In genomic region chr6:33415831-33416230, GRCh38 we compare ENCODE assay signal across 9 cellular contexts. TPM values are rescaled to one million over a fixed set of nuclear protein-coding genes. Genes with fewer than 3 reads are reported as not detected.
A peak's percentile ranks its signal among the peaks of the same experiment; 100 is the strongest.
DNase-seq lines count a peak whose midpoint lies in the region; ATAC-seq and TF ChIP-seq lines count a peak whose summit lies in the region.
"Had no signal": no experiment of that assay in that cellular context is flagged by ENCODE, and none has a peak within 500 bp of the region (broad histone marks: within the 10 kb centered on the region; RNA-seq: fewer than 3 reads in every experiment).

No MANE protein-coding gene starts in this region.

- H3K27me3 ChIP-seq in psoas muscle (ENCODE audit: insufficient read depth in 3 of 3, low read length in 2 of 3), result no peaks in the 10 kb centered on the region

- H3K27me3 Mint-ChIP-seq in activated CD4-positive, alpha-beta T cell treated with anti-CD3 and anti-CD28 coated beads, Interleukin-2, amount 10 ng/mL, durations not matched to agents 7 days and 5 days, result no peaks in the 10 kb centered on the region
- no peaks in the 10 kb centered on the region for H3K27me3 Mint-ChIP-seq in activated CD8-positive, alpha-beta T cell treated with anti-CD3 and anti-CD28 coated beads for 36 hours
- H3K27me3 Mint-ChIP-seq in glutamatergic neuron (ENCODE audit: unreplicated experiment), result peaks cover 24% of the 10 kb centered on the region
- H3K27me3 Mint-ChIP-seq in stimulated activated memory B cell treated with anti-CD40 and anti-IgM and Interleukin-4, amounts not matched to agents 10 μg/mL and 1 μg/mL and 100 μg/mL, for 72 hours, result no peaks in the 10 kb centered on the region

- no peaks in the 10 kb centered on the region for H3K9me3 ChIP-seq in psoas muscle

- H3K36me3 ChIP-seq in psoas muscle (ENCODE audit: insufficient read depth in 1 of 2, low read depth in 1 of 2), result peaks cover 3 to 47% of the 10 kb centered on the region in 2 donors

- WGBS in psoas muscle, 3 donors, result 69 to 72% (median 71%) methylated on average over 9 of the region's 9 CpGs

- no peak for ATAC-seq in activated CD8-positive, alpha-beta T cell treated with anti-CD3 and anti-CD28 coated beads for 36 hours
- no peak for ATAC-seq in stimulated activated memory B cell treated with anti-CD40 and anti-IgM and Interleukin-4, amounts not matched to agents 10 μg/mL and 1 μg/mL and 100 μg/mL, for 72 hours
- no peak for ATAC-seq in psoas muscle

- peaks cover 71% of the 10 kb centered on the region for H3K4me1 Mint-ChIP-seq in activated CD4-positive, alpha-beta T cell treated with anti-CD3 and anti-CD28 coated beads, Interleukin-2, amount 10 ng/mL, durations not matched to agents 7 days and 5 days
- H3K4me1 Mint-ChIP-seq in activated CD8-positive, alpha-beta T cell treated with anti-CD3 and anti-CD28 coated beads for 36 hours (ENCODE audit: low read depth), result peaks cover 66% of the 10 kb centered on the region
- peaks cover 39% of the 10 kb centered on the region for H3K4me1 Mint-ChIP-seq in glutamatergic neuron (ENCODE audit: low read depth, unreplicated experiment)
- H3K4me1 Mint-ChIP-seq in stimulated activated memory B cell treated with anti-CD40 and anti-IgM and Interleukin-4, amounts not matched to agents 10 μg/mL and 1 μg/mL and 100 μg/mL, for 72 hours, result peaks cover 78% of the 10 kb centered on the region

- peaks cover 23% of the 10 kb centered on the region for H3K4me1 ChIP-seq in psoas muscle

- H3K27ac Mint-ChIP-seq in activated CD4-positive, alpha-beta T cell treated with anti-CD3 and anti-CD28 coated beads, Interleukin-2, amount 10 ng/mL, durations not matched to agents 7 days and 5 days, result peak overlapping the region; percentile 7
- peak overlapping the region; percentile 100 for H3K27ac Mint-ChIP-seq in activated CD8-positive, alpha-beta T cell treated with anti-CD3 and anti-CD28 coated beads for 36 hours
- peak overlapping the region; percentile 60 for H3K27ac Mint-ChIP-seq in glutamatergic neuron (ENCODE audit: unreplicated experiment)
- H3K27ac Mint-ChIP-seq in stimulated activated memory B cell treated with anti-CD40 and anti-IgM and Interleukin-4, amounts not matched to agents 10 μg/mL and 1 μg/mL and 100 μg/mL, for 72 hours, result peak overlapping the region; percentile 98

- POLR2A ChIA-PET in activated CD4-positive, alpha-beta T cell treated with anti-CD3 and anti-CD28 coated beads, Interleukin-2, amount 10 ng/mL, durations not matched to agents 7 days and 5 days (lab: Charles Lee), result no interaction called here
- POLR2A ChIA-PET in activated CD8-positive, alpha-beta T cell treated with anti-CD3 and anti-CD28 coated beads for 36 hours (lab: Charles Lee), result interaction anchor here (0.9 to 5.4 kb wide), 3 partner anchors 10 to 139 kb away, joined by 3 to 46 read pairs (median 6); partner anchors contain the start of gene B3GALT4

- no peaks in the 10 kb centered on the region for H3K9me3 Mint-ChIP-seq in activated CD4-positive, alpha-beta T cell treated with anti-CD3 and anti-CD28 coated beads, Interleukin-2, amount 10 ng/mL, durations not matched to agents 7 days and 5 days
- H3K9me3 Mint-ChIP-seq in activated CD8-positive, alpha-beta T cell treated with anti-CD3 and anti-CD28 coated beads for 36 hours, result no peaks in the 10 kb centered on the region
- peaks cover 14% of the 10 kb centered on the region for H3K9me3 Mint-ChIP-seq in glutamatergic neuron (ENCODE audit: unreplicated experiment)
- no peaks in the 10 kb centered on the region for H3K9me3 Mint-ChIP-seq in stimulated activated memory B cell treated with anti-CD40 and anti-IgM and Interleukin-4, amounts not matched to agents 10 μg/mL and 1 μg/mL and 100 μg/mL, for 72 hours

- no peak for DNase-seq in activated CD4-positive, alpha-beta T cell treated with anti-CD3 and anti-CD28 coated beads, Interleukin-2, amount 10 ng/mL, durations not matched to agents 7 days and 5 days
- no peak for DNase-seq in activated CD4-positive, alpha-beta T cell treated with anti-CD3 and anti-CD28 coated beads for 48 hours
- no peak for DNase-seq in activated CD8-positive, alpha-beta T cell treated with anti-CD3 and anti-CD28 coated beads for 36 hours
- no peak for DNase-seq in glutamatergic neuron
- DNase-seq in psoas muscle, result no peak
- DNase-seq in OCI-M2 (lab: John Stamatoyannopoulos, UW; ENCODE audit: unreplicated experiment), result no peak
- no peak for DNase-seq in MV-4-11 (lab: John Stamatoyannopoulos, UW)
- DNase-seq: activated CD8-positive, alpha-beta memory T cell treated with anti-CD3 and anti-CD28 coated beads for 24 hours had no signal

- H3K4me3 ChIP-seq in psoas muscle, result no peak overlapping the region

- peaks cover 31% of the 10 kb centered on the region for H3K36me3 Mint-ChIP-seq in activated CD4-positive, alpha-beta T cell treated with anti-CD3 and anti-CD28 coated beads, Interleukin-2, amount 10 ng/mL, durations not matched to agents 7 days and 5 days (ENCODE audit: low read depth)
- peaks cover 37% of the 10 kb centered on the region for H3K36me3 Mint-ChIP-seq in activated CD8-positive, alpha-beta T cell treated with anti-CD3 and anti-CD28 coated beads for 36 hours (ENCODE audit: low read depth)
- H3K36me3 Mint-ChIP-seq in glutamatergic neuron (ENCODE audit: unreplicated experiment), result no peaks in the 10 kb centered on the region
- H3K36me3 Mint-ChIP-seq in stimulated activated memory B cell treated with anti-CD40 and anti-IgM and Interleukin-4, amounts not matched to agents 10 μg/mL and 1 μg/mL and 100 μg/mL, for 72 hours, result peaks cover 34% of the 10 kb centered on the region

- H3K4me3 Mint-ChIP-seq in activated CD4-positive, alpha-beta T cell treated with anti-CD3 and anti-CD28 coated beads, Interleukin-2, amount 10 ng/mL, durations not matched to agents 7 days and 5 days, result peak overlapping the region; percentile 5
- H3K4me3 Mint-ChIP-seq in activated CD8-positive, alpha-beta T cell treated with anti-CD3 and anti-CD28 coated beads for 36 hours, result peak overlapping the region; percentile 98
- peak overlapping the region; percentile 97 for H3K4me3 Mint-ChIP-seq in glutamatergic neuron (ENCODE audit: unreplicated experiment)
- H3K4me3 Mint-ChIP-seq in stimulated activated memory B cell treated with anti-CD40 and anti-IgM and Interleukin-4, amounts not matched to agents 10 μg/mL and 1 μg/mL and 100 μg/mL, for 72 hours, result peak overlapping the region; percentile 98

- TF ChIP-seq CTCF in activated CD8-positive, alpha-beta T cell treated with anti-CD3 and anti-CD28 coated beads for 36 hours (IDR thresholded peaks at IDR 0.05), result no peak
- TF ChIP-seq CTCF in glutamatergic neuron (IDR thresholded peaks at IDR 0.05; ENCODE audit: partially characterized antibody, unreplicated experiment) (no peak), psoas muscle (IDR thresholded peaks at IDR 0.05) (no peak)

- CTCF ChIA-PET in activated CD4-positive, alpha-beta T cell treated with anti-CD3 and anti-CD28 coated beads, Interleukin-2, amount 10 ng/mL, durations not matched to agents 7 days and 5 days (lab: Charles Lee), result interaction anchor here (1.2 kb wide), 1 partner anchor 13 kb away, joined by 3 read pairs; no protein-coding TSS in a partner anchor
- CTCF ChIA-PET in activated CD8-positive, alpha-beta T cell treated with anti-CD3 and anti-CD28 coated beads for 36 hours (lab: Charles Lee), result interaction anchor here (1.3 to 1.5 kb wide), 3 partner anchors 9 to 25 kb away, joined by 3 to 4 read pairs (median 4); no protein-coding TSS in a partner anchor

- intact Hi-C loops in activated CD8-positive, alpha-beta T cell treated with anti-CD3 and anti-CD28 coated beads for 36 hours (cut with micrococcal nuclease), result no loop called here
- intact Hi-C loops in psoas muscle (cut with DNase I), result loop anchor here in 1 of 2 donors (10.0 kb wide), 1 partner anchor 211 kb away; the partner anchor contains the start of genes HSD17B8, RING1, RXRB and SLC39A7

- no peak overlapping the region for H3K27ac ChIP-seq in psoas muscle

RNA-seq across cellular contexts. Expression of gene CUTA, which starts 2.1 kb away (rescaled TPM):
- total RNA-seq in activated CD4-positive, alpha-beta T cell treated with anti-CD3 and anti-CD28 coated beads, Interleukin-2, amount 10 ng/mL, durations not matched to agents 7 days and 5 days, result 100 to 1,000 TPM; 191 to 207 TPM
- 100 to 1,000 TPM; 155 to 160 TPM for total RNA-seq in activated CD8-positive, alpha-beta T cell treated with anti-CD3 and anti-CD28 coated beads for 36 hours
- 384 TPM for total RNA-seq in glutamatergic neuron (ENCODE audit: unreplicated experiment)
- 100 to 1,000 TPM in 2 of 4 donors, 10 to 100 TPM in 2; 75.4 to 121 (median 95.6) TPM for total RNA-seq in psoas muscle
- 100 to 1,000 TPM in 2 of 3 donors, 10 to 100 TPM in 1; 99.9 to 126 (median 125) TPM for polyA plus RNA-seq in psoas muscle

RNA-seq across cellular contexts. Expression of gene SYNGAP1, which starts 4.0 kb away (rescaled TPM):
- total RNA-seq in activated CD4-positive, alpha-beta T cell treated with anti-CD3 and anti-CD28 coated beads, Interleukin-2, amount 10 ng/mL, durations not matched to agents 7 days and 5 days, result 10 to 100 TPM; 42.9 to 44.9 TPM
- 10 to 100 TPM; 57.9 to 67.0 TPM for total RNA-seq in activated CD8-positive, alpha-beta T cell treated with anti-CD3 and anti-CD28 coated beads for 36 hours
- total RNA-seq in glutamatergic neuron (ENCODE audit: unreplicated experiment), result 75.1 TPM
- total RNA-seq in psoas muscle, result 1 to 10 TPM; 1.9 to 4.3 (median 2.2) TPM
- 1 to 10 TPM in 2 of 3 donors, under 1 TPM in 1; 0.70 to 2.2 (median 1.5) TPM for polyA plus RNA-seq in psoas muscle

RNA-seq across cellular contexts. Expression of gene PHF1, which starts 5.0 kb away (rescaled TPM):
- total RNA-seq in activated CD4-positive, alpha-beta T cell treated with anti-CD3 and anti-CD28 coated beads, Interleukin-2, amount 10 ng/mL, durations not matched to agents 7 days and 5 days, result 10 to 100 TPM; 34.2 to 37.7 TPM
- total RNA-seq in activated CD8-positive, alpha-beta T cell treated with anti-CD3 and anti-CD28 coated beads for 36 hours, result 10 to 100 TPM; 31.9 to 32.6 TPM
- 73.5 TPM for total RNA-seq in glutamatergic neuron (ENCODE audit: unreplicated experiment)
- total RNA-seq in psoas muscle, result 10 to 100 TPM; 40.5 to 57.5 (median 50.5) TPM
- polyA plus RNA-seq in psoas muscle, result 10 to 100 TPM; 65.6 to 84.8 (median 78.3) TPM

RNA-seq across cellular contexts. Expression of gene KIFC1, which starts 24.2 kb away (rescaled TPM):
- total RNA-seq in activated CD4-positive, alpha-beta T cell treated with anti-CD3 and anti-CD28 coated beads, Interleukin-2, amount 10 ng/mL, durations not matched to agents 7 days and 5 days, result 100 to 1,000 TPM; 157 to 167 TPM
- total RNA-seq in activated CD8-positive, alpha-beta T cell treated with anti-CD3 and anti-CD28 coated beads for 36 hours, result 10 to 100 TPM; 93.4 to 96.0 TPM
- total RNA-seq in glutamatergic neuron (ENCODE audit: unreplicated experiment), result 14.8 TPM
- total RNA-seq in psoas muscle, result under 1 TPM in 3 of 4 donors, not detected in 1; 0.17 to 0.27 (median 0.25) TPM
- polyA plus RNA-seq in psoas muscle, result 1 to 10 TPM in 1 of 3 donors, under 1 TPM in 2; 0.15 to 1.0 (median 0.19) TPM

RNA-seq across cellular contexts. Expression of gene ZBTB9, which starts 38.5 kb away (rescaled TPM):
- total RNA-seq in activated CD4-positive, alpha-beta T cell treated with anti-CD3 and anti-CD28 coated beads, Interleukin-2, amount 10 ng/mL, durations not matched to agents 7 days and 5 days, result 1 to 10 TPM; 9.0 to 9.9 TPM
- 1 to 10 TPM; 7.8 to 8.7 TPM for total RNA-seq in activated CD8-positive, alpha-beta T cell treated with anti-CD3 and anti-CD28 coated beads for 36 hours
- total RNA-seq in glutamatergic neuron (ENCODE audit: unreplicated experiment) (9.6 TPM), psoas muscle (1 to 10 TPM; 2.4 to 4.9 (median 3.9) TPM)
- polyA plus RNA-seq in psoas muscle, result 1 to 10 TPM; 1.9 to 5.2 (median 3.7) TPM

Comparison
In these comparisons a context has a peak if more than half of its experiments do, and no peak if none do; other contexts are left out.
1. H3K27ac Mint-ChIP-seq: peak in every context shown above with its lines; median percentile 100 in activated CD8-positive, alpha-beta T cell treated with anti-CD3 and anti-CD28 coated beads for 36 hours; 98 in stimulated activated memory B cell treated with anti-CD40 and anti-IgM and Interleukin-4, amounts not matched to agents 10 μg/mL and 1 μg/mL and 100 μg/mL, for 72 hours; 60 in glutamatergic neuron; 7 in activated CD4-positive, alpha-beta T cell treated with anti-CD3 and anti-CD28 coated beads, Interleukin-2, amount 10 ng/mL, durations not matched to agents 7 days and 5 days.
2. H3K4me3 Mint-ChIP-seq: peak in every context shown above with its lines; median percentile 98 in activated CD8-positive, alpha-beta T cell treated with anti-CD3 and anti-CD28 coated beads for 36 hours; 98 in stimulated activated memory B cell treated with anti-CD40 and anti-IgM and Interleukin-4, amounts not matched to agents 10 μg/mL and 1 μg/mL and 100 μg/mL, for 72 hours; 97 in glutamatergic neuron; 5 in activated CD4-positive, alpha-beta T cell treated with anti-CD3 and anti-CD28 coated beads, Interleukin-2, amount 10 ng/mL, durations not matched to agents 7 days and 5 days.
3. RNA of gene SYNGAP1, which starts 4.0 kb away (total RNA-seq): 75.1 TPM in glutamatergic neuron (single experiment), 57.9 to 67.0 TPM in activated CD8-positive, alpha-beta T cell treated with anti-CD3 and anti-CD28 coated beads for 36 hours and 42.9 to 44.9 TPM in activated CD4-positive, alpha-beta T cell treated with anti-CD3 and anti-CD28 coated beads, Interleukin-2, amount 10 ng/mL, durations not matched to agents 7 days and 5 days; 1.9 to 4.3 TPM in psoas muscle; every median in the first group is over 4 times any median in the second.